12 cellular contexts compared by ENCODE assay signal in genomic region chr6:170368544-170368943, GRCh38.
DNase-seq lines count a peak whose midpoint lies in the region; ATAC-seq lines count a peak whose summit lies in the region.
"Had no signal": no experiment of that assay in that cellular context is flagged by ENCODE, and none has a peak within 500 bp of the region (broad histone marks: within the 10 kb centered on the region; RNA-seq: fewer than 3 reads in every experiment).

No MANE protein-coding gene starts in this region.

- H3K36me3 Mint-ChIP-seq in activated naive CD8-positive, alpha-beta T cell = peaks cover 9% of the 10 kb centered on the region
- peaks cover 5% of the 10 kb centered on the region for H3K36me3 Mint-ChIP-seq in activated naive CD8-positive, alpha-beta T cell treated with anti-CD3 and anti-CD28 coated beads for 36 hours
- H3K36me3 Mint-ChIP-seq in activated CD4-positive, alpha-beta T cell treated with anti-CD3 and anti-CD28 coated beads, Interleukin-2, amount 10 ng/mL, durations not matched to agents 24 days and 14 days (ENCODE audit: low read depth) = peaks cover 16% of the 10 kb centered on the region

- ATAC-seq in sciatic nerve = peak; percentile 59

- intact Hi-C loops in sciatic nerve (cut with DNase I) = no loop called here
- intact Hi-C loops in activated CD4-positive, alpha-beta T cell treated with anti-CD3 and anti-CD28 coated beads, Interleukin-2, amount 10 ng/mL, durations not matched to agents 24 days and 14 days (cut with micrococcal nuclease) = no loop called here

- H3K27me3 Mint-ChIP-seq in activated naive CD8-positive, alpha-beta T cell = no peaks in the 10 kb centered on the region
- no peaks in the 10 kb centered on the region for H3K27me3 Mint-ChIP-seq in activated naive CD8-positive, alpha-beta T cell treated with anti-CD3 and anti-CD28 coated beads for 36 hours
- no peaks in the 10 kb centered on the region for H3K27me3 Mint-ChIP-seq in activated CD4-positive, alpha-beta T cell treated with anti-CD3 and anti-CD28 coated beads, Interleukin-2, amount 10 ng/mL, durations not matched to agents 24 days and 14 days
- H3K27me3 Mint-ChIP-seq: CD4-positive, CD25-positive, alpha-beta regulatory T cell had no signal

- no peak for DNase-seq in activated naive CD8-positive, alpha-beta T cell treated with anti-CD3 and anti-CD28 coated beads for 36 hours
- DNase-seq in astrocyte of the hippocampus (ENCODE audit: low read depth, low spot score) (peak; percentile 52), sciatic nerve (ENCODE audit: low spot score) (no peak), NCI-H82 treated with DMSO at 0.1 percent for 48 hours (lab: John Stamatoyannopoulos, UW; ENCODE audit: unreplicated experiment) (no peak), NCI-H69 (lab: John Stamatoyannopoulos, UW) (no peak)
- DNase-seq in activated CD4-positive, alpha-beta T cell treated with anti-CD3 and anti-CD28 coated beads, Interleukin-2, amount 10 ng/mL, durations not matched to agents 24 days and 14 days = no peak
- DNase-seq: ACHN; CD4-positive, CD25-positive, alpha-beta regulatory T cell; DMS153; DMS79 treated with DMSO at 0.1 percent for 48 hours; GDM1 had no signal

- no peaks in the 10 kb centered on the region for H3K4me1 Mint-ChIP-seq in activated naive CD8-positive, alpha-beta T cell (ENCODE audit: low read depth)
- no peaks in the 10 kb centered on the region for H3K4me1 Mint-ChIP-seq in activated naive CD8-positive, alpha-beta T cell treated with anti-CD3 and anti-CD28 coated beads for 36 hours
- H3K4me1 Mint-ChIP-seq in activated CD4-positive, alpha-beta T cell treated with anti-CD3 and anti-CD28 coated beads, Interleukin-2, amount 10 ng/mL, durations not matched to agents 24 days and 14 days = peaks cover 5% of the 10 kb centered on the region

- H3K27ac Mint-ChIP-seq in activated naive CD8-positive, alpha-beta T cell = peak overlapping the region; percentile 10
- no peak overlapping the region for H3K27ac Mint-ChIP-seq in activated naive CD8-positive, alpha-beta T cell treated with anti-CD3 and anti-CD28 coated beads for 36 hours
- H3K27ac Mint-ChIP-seq in activated CD4-positive, alpha-beta T cell treated with anti-CD3 and anti-CD28 coated beads, Interleukin-2, amount 10 ng/mL, durations not matched to agents 24 days and 14 days = no peak overlapping the region

- H3K4me3 Mint-ChIP-seq in activated naive CD8-positive, alpha-beta T cell = no peak overlapping the region
- H3K4me3 Mint-ChIP-seq in activated naive CD8-positive, alpha-beta T cell treated with anti-CD3 and anti-CD28 coated beads for 36 hours = no peak overlapping the region
- H3K4me3 Mint-ChIP-seq in activated CD4-positive, alpha-beta T cell treated with anti-CD3 and anti-CD28 coated beads, Interleukin-2, amount 10 ng/mL, durations not matched to agents 24 days and 14 days = no peak overlapping the region
- H3K4me3 Mint-ChIP-seq: CD4-positive, CD25-positive, alpha-beta regulatory T cell had no signal

- no peaks in the 10 kb centered on the region for H3K9me3 Mint-ChIP-seq in activated naive CD8-positive, alpha-beta T cell (ENCODE audit: low read depth)
- H3K9me3 Mint-ChIP-seq in activated naive CD8-positive, alpha-beta T cell treated with anti-CD3 and anti-CD28 coated beads for 36 hours = no peaks in the 10 kb centered on the region
- no peaks in the 10 kb centered on the region for H3K9me3 Mint-ChIP-seq in activated CD4-positive, alpha-beta T cell treated with anti-CD3 and anti-CD28 coated beads, Interleukin-2, amount 10 ng/mL, durations not matched to agents 24 days and 14 days
- H3K9me3 Mint-ChIP-seq: CD4-positive, CD25-positive, alpha-beta regulatory T cell had no signal
